In the genomic region with DNA sequence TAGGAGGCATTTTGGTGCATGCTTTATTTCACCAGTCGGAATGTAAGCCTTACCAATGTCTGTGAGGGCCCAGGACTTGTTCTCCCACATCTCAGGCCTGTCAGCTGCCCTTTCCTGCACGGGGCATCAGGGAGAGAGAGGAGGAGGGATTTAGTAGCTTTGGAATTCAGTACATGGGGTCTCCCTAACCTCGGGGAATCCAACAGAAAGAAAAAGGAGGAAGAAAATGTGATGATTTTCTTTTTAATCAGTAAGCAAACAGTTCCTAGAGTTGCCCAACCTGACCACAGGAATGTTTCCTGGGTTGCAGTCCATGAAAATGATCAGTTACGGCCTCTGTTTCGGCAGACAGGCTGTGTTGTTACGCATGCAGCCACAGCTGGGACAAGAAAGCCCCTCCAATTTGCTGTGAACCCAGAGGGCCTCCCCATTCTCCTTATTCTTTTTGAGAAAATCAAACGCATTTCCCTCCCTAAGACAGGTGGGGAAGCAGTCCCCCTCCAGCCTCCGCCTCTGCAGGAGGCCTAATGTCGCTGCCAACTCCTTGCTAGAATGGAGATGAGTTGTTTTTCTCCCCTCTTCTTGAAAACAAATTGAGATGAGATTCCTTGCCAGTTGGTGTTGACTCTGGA, we compare ENCODE assay signal across 9 cellular contexts. TPM values are rescaled to one million over a fixed set of nuclear protein-coding genes. Genes with fewer than 3 reads are reported as not detected.
A peak's percentile ranks its signal among the peaks of the same experiment; 100 is the strongest.
DNase-seq lines count a peak whose midpoint lies in the region; ATAC-seq and TF ChIP-seq lines count a peak whose summit lies in the region.
"Had no signal": no experiment of that assay in that cellular context is flagged by ENCODE, and none has a peak within 500 bp of the region (broad histone marks: within the 10 kb centered on the region; RNA-seq: fewer than 3 reads in every experiment).

No MANE protein-coding gene starts in this region.

- TF ChIP-seq CTCF in astrocyte of the cerebellum (IDR thresholded peaks at IDR 0.05; ENCODE audit: low read depth, low read length, missing control alignments) (no peak), kidney epithelial cell (IDR thresholded peaks at IDR 0.05; ENCODE audit: insufficient read depth, low read length, poor library complexity, severe bottlenecking) (no peak), testis (IDR thresholded peaks at IDR 0.05) (no peak)

- DNase-seq in HT-29 (ENCODE audit: low spot score) (peak; percentile 79), astrocyte of the cerebellum (ENCODE audit: low read depth) (peak; percentile 92), kidney epithelial cell (ENCODE audit: low read depth) (peak; percentile 81), DMS153 (lab: John Stamatoyannopoulos, UW) (no peak), testis (no peak), NCI-H1436 (lab: John Stamatoyannopoulos, UW) (no peak)

- no peak for ATAC-seq in GM21786 (IDR thresholded peaks at IDR 0.05; ENCODE audit: unreplicated experiment)

- H3K36me3 ChIP-seq in kidney epithelial cell (ENCODE audit: control insufficient read depth, insufficient read depth, low read length) (no peaks in the 10 kb centered on the region), testis (ENCODE audit: low read depth, missing control alignments) (no peaks in the 10 kb centered on the region)

- in situ Hi-C loops in astrocyte of the cerebellum (cut with HindIII; ENCODE audit: low sequenced_read_pairs), result no loop called here

- no peak overlapping the region for H3K4me3 ChIP-seq in astrocyte of the cerebellum (ENCODE audit: low read depth, low read length)
- no peak overlapping the region for H3K4me3 ChIP-seq in kidney epithelial cell (ENCODE audit: low read depth, low read length)
- no peak overlapping the region for H3K4me3 ChIP-seq in testis

- H3K4me1 ChIP-seq in testis, result no peaks in the 10 kb centered on the region

- peak overlapping the region; percentile 87 for H3K27ac ChIP-seq in temporal lobe (ENCODE audit: low read depth, low read length)
- no peak overlapping the region for H3K27ac ChIP-seq in testis
- H3K27ac ChIP-seq: KMS-11 had no signal

- intact Hi-C loops in testis (cut with DNase I; ENCODE audit: low total_unique reads), result loop anchor here (10.0 kb wide), 1 partner anchor 195 kb away; no protein-coding TSS in a partner anchor

- no peaks in the 10 kb centered on the region for H3K9me3 ChIP-seq in testis

- TF ChIP-seq POLR2A in testis (IDR thresholded peaks at IDR 0.05), result no peak

- 74 to 76% methylated on average over 9 of the region's 9 CpGs for WGBS in testis, 2 donors

- H3K27me3 ChIP-seq in kidney epithelial cell (ENCODE audit: control insufficient read depth, insufficient read depth, low read length) (no peaks in the 10 kb centered on the region), testis (no peaks in the 10 kb centered on the region)

RNA-seq across cellular contexts. Expression of gene TANGO6, which starts 53.1 kb away (rescaled TPM):
- total RNA-seq in HT-29 (2014; rRNA removed; shearing (Covaris generic)), result 2.7 and 3.6 TPM in 2 replicates
- total RNA-seq in kidney epithelial cell, result 10.9 and 15.8 TPM in 2 replicates
- total RNA-seq in temporal lobe, result 22.4 TPM
- 10 to 100 TPM; 39.4 to 41.3 TPM for total RNA-seq in testis
- polyA plus RNA-seq in testis (ENCODE audit: insufficient read depth, low read depth, low replicate concordance), result 23.1 TPM

RNA-seq across cellular contexts. Expression of gene CDH1, which starts 53.2 kb away (rescaled TPM):
- 219 and 251 TPM in 2 replicates for total RNA-seq in HT-29 (2014; rRNA removed; shearing (Covaris generic))
- total RNA-seq in kidney epithelial cell, result 84.4 and 85.8 TPM in 2 replicates
- 2.2 TPM for total RNA-seq in temporal lobe
- 1 to 10 TPM in 1 of 2 donors, under 1 TPM in 1; 0.94 to 2.1 TPM for total RNA-seq in testis
- polyA plus RNA-seq in testis (ENCODE audit: insufficient read depth, low read depth, low replicate concordance), result 5.5 TPM

Comparison
In these comparisons a context has a peak if more than half of its experiments do, and no peak if none do; other contexts are left out.
1. DNase-seq: peak in HT-29 (single experiment), astrocyte of the cerebellum (single experiment) and kidney epithelial cell (single experiment); none in DMS153 (single experiment), testis (single experiment) and NCI-H1436 (single experiment).
2. RNA of gene CDH1, which starts 53.2 kb away (total RNA-seq): 219 to 251 TPM in HT-29 and 84.4 to 85.8 TPM in kidney epithelial cell; 2.2 TPM in temporal lobe (single experiment) and 0.94 to 2.1 TPM in testis; every median in the first group is over 10 times any median in the second.